In genomic region chr7:54843961-54844360, GRCh38 we compare ENCODE assay signal across 29 cellular contexts.
"Had no signal": no experiment of that assay in that cellular context is flagged by ENCODE, and none has a peak within 500 bp of the region (broad histone marks: within the 10 kb centered on the region; RNA-seq: fewer than 3 reads in every experiment).

No MANE protein-coding gene starts in this region.

- H3K36me3 ChIP-seq: ascending aorta, heart left ventricle, left lung, right lobe of liver, upper lobe of left lung, vagina had no signal

- DNase-seq: activated CD4-positive, alpha-beta T cell treated with anti-CD3 and anti-CD28 coated beads for 36 hours; activated CD4-positive, alpha-beta T cell treated with anti-CD3 and anti-CD28 coated beads, Interleukin-2, amount 50 U/mL, for 48 hours; activated CD4-positive, CD25-positive, alpha-beta regulatory T cell; activated CD8-positive, alpha-beta memory T cell treated with anti-CD3 and anti-CD28 coated beads, Interleukin-2, amount 50 U/mL, for 4 hours; activated effector memory CD4-positive, alpha-beta T cell treated with anti-CD3 and anti-CD28 coated beads, Interleukin-2, amount 50 U/mL, for 16 hours; activated naive CD4-positive, alpha-beta T cell treated with anti-CD3 and anti-CD28 coated beads, Interleukin-2, amount 10 ng/mL, durations not matched to agents 7 days and 5 days; activated naive CD8-positive, alpha-beta T cell treated with anti-CD3 and anti-CD28 coated beads, Interleukin-2, amount 10 ng/mL, durations not matched to agents 7 days and 5 days; activated T-cell treated with anti-CD3 and anti-CD28 coated beads, Interleukin-2, amount 50 U/mL, for 1 hour; caudate nucleus; cortex of kidney; effector memory CD8-positive, alpha-beta T cell; foreskin fibroblast; heart left ventricle; kidney glomerular epithelial cell; left lung; mucosa of descending colon; posterior cingulate gyrus; right lobe of liver; stimulated activated CD4-positive, alpha-beta T cell treated with anti-CD3 and anti-CD28 coated beads, Interleukin-1b, Interleukin-23, amount 100 ng/mL, for 48 hours; stimulated activated CD4-positive, alpha-beta T cell treated with anti-CD3 and anti-CD28 coated beads, Interleukin-4, amount 100 ng/mL, for 4 hours; stimulated activated CD8-positive, alpha-beta memory T cell treated with anti-CD3 and anti-CD28 coated beads, Interleukin-4, amount 100 ng/mL, for 48 hours; stimulated activated naive CD8-positive, alpha-beta T cell treated with anti-CD3 and anti-CD28 coated beads, Interleukin-15, amount 100 ng/mL, for 72 hours; substantia nigra; upper lobe of left lung had no signal

- H3K27me3 ChIP-seq: ascending aorta, heart left ventricle, left lung, right lobe of liver, upper lobe of left lung, vagina had no signal

- H3K27ac ChIP-seq: ascending aorta, heart left ventricle, left lung, right lobe of liver, upper lobe of left lung, vagina had no signal

- H3K9me3 ChIP-seq: ascending aorta, left lung, mucosa of descending colon, right lobe of liver, upper lobe of left lung, vagina had no signal

- ATAC-seq: activated CD4-positive, alpha-beta T cell treated with anti-CD3 and anti-CD28 coated beads for 36 hours; effector memory CD8-positive, alpha-beta T cell; heart left ventricle; left lung; mucosa of descending colon; natural killer cell treated with Interleukin-12 subunit alpha and Interleukin-12 subunit beta and Interleukin-15 and Interleukin-18, amount 100 ng/mL, for 72 hours; right lobe of liver; stimulated activated memory B cell treated with anti-CD40 and anti-IgM and Interleukin-4, amounts not matched to agents 10 μg/mL and 1 μg/mL and 100 μg/mL, for 72 hours; stimulated activated naive CD8-positive, alpha-beta T cell treated with anti-CD3 and anti-CD28 coated beads, Interleukin-15, amount 100 ng/mL, for 72 hours had no signal

- H3K4me3 ChIP-seq: ascending aorta, heart left ventricle, left lung, lung, mucosa of descending colon, right lobe of liver, upper lobe of left lung, vagina had no signal
